ENCODE assay signal across 1 cellular context in the genomic region with DNA sequence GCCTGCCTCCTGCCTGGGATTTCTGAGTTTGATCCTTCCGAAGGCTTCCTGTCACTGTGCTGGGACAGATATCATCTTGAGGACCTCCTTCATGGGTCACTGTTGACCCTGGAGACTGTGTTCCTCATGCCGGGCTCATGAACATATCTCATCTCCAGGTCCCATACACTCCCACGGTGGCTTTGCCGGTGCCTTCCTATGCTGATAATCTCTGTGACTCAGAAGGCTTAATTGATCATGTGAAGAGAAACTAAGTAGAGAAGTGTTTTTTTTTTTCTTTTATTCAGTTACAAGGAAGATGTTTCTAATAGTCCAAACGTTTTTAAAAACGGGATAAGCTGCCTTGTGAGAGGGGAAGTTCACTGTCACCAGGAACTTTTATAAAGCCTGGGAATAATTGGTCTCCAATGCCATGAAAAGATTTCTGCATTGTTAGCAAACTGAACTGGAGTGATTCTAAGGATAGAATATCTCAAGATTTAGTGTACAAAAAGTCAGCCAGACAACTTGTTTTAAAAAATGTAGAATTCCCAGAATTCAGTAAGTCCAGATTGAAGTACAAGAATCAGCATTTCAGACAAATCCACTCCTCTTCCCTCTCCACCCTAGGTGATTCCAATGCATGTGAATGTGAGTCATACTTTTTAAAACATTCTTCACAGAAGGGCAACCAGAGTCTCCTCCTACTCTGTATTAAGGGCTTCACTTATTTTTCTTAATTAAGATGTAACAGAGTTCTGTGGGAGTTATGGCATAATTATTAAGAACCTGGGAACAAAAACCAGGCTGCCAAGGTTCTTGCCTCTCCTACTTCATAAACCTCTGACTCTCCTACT.
TF ChIP-seq lines count a peak whose summit lies in the region.

No MANE protein-coding gene starts in this region.

TF ChIP-seq in K562, 482 proteins besides CTCF, POLR2A, EP300 and RAD21 (continued from another document and continues in another):
- TF ChIP-seq, protein P1, sequence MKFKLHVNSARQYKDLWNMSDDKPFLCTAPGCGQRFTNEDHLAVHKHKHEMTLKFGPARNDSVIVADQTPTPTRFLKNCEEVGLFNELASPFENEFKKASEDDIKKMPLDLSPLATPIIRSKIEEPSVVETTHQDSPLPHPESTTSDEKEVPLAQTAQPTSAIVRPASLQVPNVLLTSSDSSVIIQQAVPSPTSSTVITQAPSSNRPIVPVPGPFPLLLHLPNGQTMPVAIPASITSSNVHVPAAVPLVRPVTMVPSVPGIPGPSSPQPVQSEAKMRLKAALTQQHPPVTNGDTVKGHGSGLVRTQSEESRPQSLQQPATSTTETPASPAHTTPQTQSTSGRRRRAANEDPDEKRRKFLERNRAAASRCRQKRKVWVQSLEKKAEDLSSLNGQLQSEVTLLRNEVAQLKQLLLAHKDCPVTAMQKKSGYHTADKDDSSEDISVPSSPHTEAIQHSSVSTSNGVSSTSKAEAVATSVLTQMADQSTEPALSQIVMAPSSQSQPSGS (CRISPR knock-in tag; IDR thresholded peaks at IDR 0.05) = no peak
- TF ChIP-seq CXXC5 (CRISPR knock-in tag; IDR thresholded peaks at IDR 0.05) (peak; percentile 51), FOXK1 (CRISPR knock-in tag; IDR thresholded peaks at IDR 0.05; ENCODE audit: borderline replicate concordance) (no peak), PML (IDR thresholded peaks at IDR 0.05; ENCODE audit: low read length) (peak; percentile 60), ZNF584 (CRISPR knock-in tag; IDR thresholded peaks at IDR 0.05; ENCODE audit: low read depth) (peak; percentile 46; the same call in 1 of the 2 replicates), ZNF589 (CRISPR knock-in tag; IDR thresholded peaks at IDR 0.05; ENCODE audit: low read depth) (peak; percentile 79; the same call in 1 of the 2 replicates), ATF7 (IDR thresholded peaks at IDR 0.05) (0 out of 2 replicates have a peak, but pooled peaks have one; percentile 19), LCOR (CRISPR knock-in tag; IDR thresholded peaks at IDR 0.05) (no peak), CREB1 (IDR thresholded peaks at IDR 0.05) (peak; percentile 43; the same call in 1 of the 2 replicates), CREB1 (CRISPR knock-in tag; IDR thresholded peaks at IDR 0.05) (no peak), ZNF175 (CRISPR knock-in tag; IDR thresholded peaks at IDR 0.05; ENCODE audit: low read depth) (peak; percentile 67; the same call in 1 of the 2 replicates), NFIC (IDR thresholded peaks at IDR 0.05) (peak; percentile 46; the same call in 1 of the 2 replicates), MCM2 (IDR thresholded peaks at IDR 0.05; ENCODE audit: low read depth) (no peak), RBM14 (IDR thresholded peaks at IDR 0.05; ENCODE audit: borderline replicate concordance, insufficient read depth, low read depth, low read length) (no peak), L3MBTL2 (IDR thresholded peaks at IDR 0.05) (peak; percentile 50; the same call in 1 of the 2 replicates), POLR2G (IDR thresholded peaks at IDR 0.05; ENCODE audit: low read depth, low read length) (no peak), TEAD1 (CRISPR knock-in tag; IDR thresholded peaks at IDR 0.05) (0 out of 4 replicates have a peak, but pooled peaks of 1 of the 2 experiments have one; percentile 22), PHF20 (IDR thresholded peaks at IDR 0.05; ENCODE audit: partially characterized antibody) (no peak), FOXM1 (IDR thresholded peaks at IDR 0.05; ENCODE audit: low read depth) (peak; percentile 55), FOXM1 (CRISPR knock-in tag; IDR thresholded peaks at IDR 0.05; ENCODE audit: low read depth) (no peak), SMAD2 (IDR thresholded peaks at IDR 0.05; ENCODE audit: low read depth, low read length) (no peak), ZNF224 (CRISPR knock-in tag; IDR thresholded peaks at IDR 0.05) (no peak), KDM5B (IDR thresholded peaks at IDR 0.05; ENCODE audit: insufficient replicate concordance, low read depth, low read length) (no peak), POLR2AphosphoS5 (IDR thresholded peaks at IDR 0.05; ENCODE audit: control insufficient read depth, insufficient read depth, low read depth, low read length) (peak; percentile 77; the same call in 1 of the 2 replicates), TCF7 (IDR thresholded peaks at IDR 0.05; ENCODE audit: borderline replicate concordance) (no peak), FOSL1 (tag; conservative IDR thresholded peaks at IDR 0.05) (peak; percentile 97), ZNF197 (CRISPR knock-in tag; IDR thresholded peaks at IDR 0.05; ENCODE audit: low read depth) (0 out of 2 replicates have a peak, but pooled peaks have one; percentile 43), HDAC2 (IDR thresholded peaks at IDR 0.05) (0 out of 2 replicates have a peak, but pooled peaks have one; percentile 54), BMI1 (IDR thresholded peaks at IDR 0.05; ENCODE audit: low read length) (no peak), MIER1 (IDR thresholded peaks at IDR 0.05; ENCODE audit: low read depth) (no peak), SMARCE1 (IDR thresholded peaks at IDR 0.05) (peak; percentile 95), CBFA2T3 (IDR thresholded peaks at IDR 0.05) (peak; percentile 93), JUNB (CRISPR knock-in tag; conservative IDR thresholded peaks at IDR 0.05) (0 out of 2 replicates have a peak, but pooled peaks have one; percentile 13), MEF2D (tag; conservative IDR thresholded peaks at IDR 0.05; ENCODE audit: low read depth) (no peak), GATA2 (CRISPR knock-in tag; IDR thresholded peaks at IDR 0.05) (peak; percentile 69), JUN (IDR thresholded peaks at IDR 0.05; ENCODE audit: borderline replicate concordance, low read depth, low read length) (peak; percentile 49), JUN (CRISPR knock-in tag; IDR thresholded peaks at IDR 0.05; ENCODE audit: borderline replicate concordance) (no peak), TEAD4 (IDR thresholded peaks at IDR 0.05; ENCODE audit: low read length) (peak; percentile 87), TEAD4 (CRISPR knock-in tag; IDR thresholded peaks at IDR 0.05; ENCODE audit: borderline replicate concordance) (no peak), RBM22 (IDR thresholded peaks at IDR 0.05; ENCODE audit: low read depth, low read length, poor library complexity, severe bottlenecking) (no peak), POLR2AphosphoS2 (IDR thresholded peaks at IDR 0.05; ENCODE audit: low read length) (no peak), MTA2 (IDR thresholded peaks at IDR 0.05; ENCODE audit: low read depth) (peak; percentile 60), MYBL2 (IDR thresholded peaks at IDR 0.05; ENCODE audit: low read depth) (no peak), MYBL2 (CRISPR knock-in tag; IDR thresholded peaks at IDR 0.05; ENCODE audit: borderline replicate concordance) (no peak), MEIS2 (IDR thresholded peaks at IDR 0.05; ENCODE audit: partially characterized antibody) (peak; percentile 58), BACH1 (tag; IDR thresholded peaks at IDR 0.05) (no peak), SAP30 (IDR thresholded peaks at IDR 0.05; ENCODE audit: borderline replicate concordance, insufficient read depth, low read depth, low read length, poor library complexity, severe bottlenecking) (no peak), NR2C2 (CRISPR knock-in tag; IDR thresholded peaks at IDR 0.05) (no peak), NR2C2 (tag; IDR thresholded peaks at IDR 0.05) (no peak; the same call in 1 of the 2 replicates), ZBTB17 (CRISPR knock-in tag; IDR thresholded peaks at IDR 0.05) (no peak)
- TF ChIP-seq, protein P2, sequence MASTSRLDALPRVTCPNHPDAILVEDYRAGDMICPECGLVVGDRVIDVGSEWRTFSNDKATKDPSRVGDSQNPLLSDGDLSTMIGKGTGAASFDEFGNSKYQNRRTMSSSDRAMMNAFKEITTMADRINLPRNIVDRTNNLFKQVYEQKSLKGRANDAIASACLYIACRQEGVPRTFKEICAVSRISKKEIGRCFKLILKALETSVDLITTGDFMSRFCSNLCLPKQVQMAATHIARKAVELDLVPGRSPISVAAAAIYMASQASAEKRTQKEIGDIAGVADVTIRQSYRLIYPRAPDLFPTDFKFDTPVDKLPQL (IDR thresholded peaks at IDR 0.05; ENCODE audit: extremely low read depth, insufficient read length) = no peak
- TF ChIP-seq, protein P3, sequence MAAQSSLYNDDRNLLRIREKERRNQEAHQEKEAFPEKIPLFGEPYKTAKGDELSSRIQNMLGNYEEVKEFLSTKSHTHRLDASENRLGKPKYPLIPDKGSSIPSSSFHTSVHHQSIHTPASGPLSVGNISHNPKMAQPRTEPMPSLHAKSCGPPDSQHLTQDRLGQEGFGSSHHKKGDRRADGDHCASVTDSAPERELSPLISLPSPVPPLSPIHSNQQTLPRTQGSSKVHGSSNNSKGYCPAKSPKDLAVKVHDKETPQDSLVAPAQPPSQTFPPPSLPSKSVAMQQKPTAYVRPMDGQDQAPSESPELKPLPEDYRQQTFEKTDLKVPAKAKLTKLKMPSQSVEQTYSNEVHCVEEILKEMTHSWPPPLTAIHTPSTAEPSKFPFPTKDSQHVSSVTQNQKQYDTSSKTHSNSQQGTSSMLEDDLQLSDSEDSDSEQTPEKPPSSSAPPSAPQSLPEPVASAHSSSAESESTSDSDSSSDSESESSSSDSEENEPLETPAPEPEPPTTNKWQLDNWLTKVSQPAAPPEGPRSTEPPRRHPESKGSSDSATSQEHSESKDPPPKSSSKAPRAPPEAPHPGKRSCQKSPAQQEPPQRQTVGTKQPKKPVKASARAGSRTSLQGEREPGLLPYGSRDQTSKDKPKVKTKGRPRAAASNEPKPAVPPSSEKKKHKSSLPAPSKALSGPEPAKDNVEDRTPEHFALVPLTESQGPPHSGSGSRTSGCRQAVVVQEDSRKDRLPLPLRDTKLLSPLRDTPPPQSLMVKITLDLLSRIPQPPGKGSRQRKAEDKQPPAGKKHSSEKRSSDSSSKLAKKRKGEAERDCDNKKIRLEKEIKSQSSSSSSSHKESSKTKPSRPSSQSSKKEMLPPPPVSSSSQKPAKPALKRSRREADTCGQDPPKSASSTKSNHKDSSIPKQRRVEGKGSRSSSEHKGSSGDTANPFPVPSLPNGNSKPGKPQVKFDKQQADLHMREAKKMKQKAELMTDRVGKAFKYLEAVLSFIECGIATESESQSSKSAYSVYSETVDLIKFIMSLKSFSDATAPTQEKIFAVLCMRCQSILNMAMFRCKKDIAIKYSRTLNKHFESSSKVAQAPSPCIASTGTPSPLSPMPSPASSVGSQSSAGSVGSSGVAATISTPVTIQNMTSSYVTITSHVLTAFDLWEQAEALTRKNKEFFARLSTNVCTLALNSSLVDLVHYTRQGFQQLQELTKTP (IDR thresholded peaks at IDR 0.05; ENCODE audit: low read depth in 1 of 2, partially characterized antibody in 2 of 2) = peak in 1 of 2 experiments; percentile 26
- TF ChIP-seq, protein P4, sequence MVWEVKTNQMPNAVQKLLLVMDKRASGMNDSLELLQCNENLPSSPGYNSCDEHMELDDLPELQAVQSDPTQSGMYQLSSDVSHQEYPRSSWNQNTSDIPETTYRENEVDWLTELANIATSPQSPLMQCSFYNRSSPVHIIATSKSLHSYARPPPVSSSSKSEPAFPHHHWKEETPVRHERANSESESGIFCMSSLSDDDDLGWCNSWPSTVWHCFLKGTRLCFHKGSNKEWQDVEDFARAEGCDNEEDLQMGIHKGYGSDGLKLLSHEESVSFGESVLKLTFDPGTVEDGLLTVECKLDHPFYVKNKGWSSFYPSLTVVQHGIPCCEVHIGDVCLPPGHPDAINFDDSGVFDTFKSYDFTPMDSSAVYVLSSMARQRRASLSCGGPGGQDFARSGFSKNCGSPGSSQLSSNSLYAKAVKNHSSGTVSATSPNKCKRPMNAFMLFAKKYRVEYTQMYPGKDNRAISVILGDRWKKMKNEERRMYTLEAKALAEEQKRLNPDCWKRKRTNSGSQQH (CRISPR knock-in tag; IDR thresholded peaks at IDR 0.05) = no peak
- TF ChIP-seq, protein P5, sequence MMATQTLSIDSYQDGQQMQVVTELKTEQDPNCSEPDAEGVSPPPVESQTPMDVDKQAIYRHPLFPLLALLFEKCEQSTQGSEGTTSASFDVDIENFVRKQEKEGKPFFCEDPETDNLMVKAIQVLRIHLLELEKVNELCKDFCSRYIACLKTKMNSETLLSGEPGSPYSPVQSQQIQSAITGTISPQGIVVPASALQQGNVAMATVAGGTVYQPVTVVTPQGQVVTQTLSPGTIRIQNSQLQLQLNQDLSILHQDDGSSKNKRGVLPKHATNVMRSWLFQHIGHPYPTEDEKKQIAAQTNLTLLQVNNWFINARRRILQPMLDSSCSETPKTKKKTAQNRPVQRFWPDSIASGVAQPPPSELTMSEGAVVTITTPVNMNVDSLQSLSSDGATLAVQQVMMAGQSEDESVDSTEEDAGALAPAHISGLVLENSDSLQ (IDR thresholded peaks at IDR 0.05) = peak; percentile 40
- TF ChIP-seq, protein P6, sequence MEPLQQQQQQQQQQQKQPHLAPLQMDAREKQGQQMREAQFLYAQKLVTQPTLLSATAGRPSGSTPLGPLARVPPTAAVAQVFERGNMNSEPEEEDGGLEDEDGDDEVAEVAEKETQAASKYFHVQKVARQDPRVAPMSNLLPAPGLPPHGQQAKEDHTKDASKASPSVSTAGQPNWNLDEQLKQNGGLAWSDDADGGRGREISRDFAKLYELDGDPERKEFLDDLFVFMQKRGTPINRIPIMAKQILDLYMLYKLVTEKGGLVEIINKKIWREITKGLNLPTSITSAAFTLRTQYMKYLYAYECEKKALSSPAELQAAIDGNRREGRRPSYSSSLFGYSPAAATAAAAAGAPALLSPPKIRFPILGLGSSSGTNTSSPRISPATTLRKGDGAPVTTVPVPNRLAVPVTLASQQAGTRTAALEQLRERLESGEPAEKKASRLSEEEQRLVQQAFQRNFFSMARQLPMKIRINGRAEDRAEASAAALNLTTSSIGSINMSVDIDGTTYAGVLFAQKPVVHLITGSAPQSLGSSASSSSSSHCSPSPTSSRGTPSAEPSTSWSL (CRISPR knock-in tag; IDR thresholded peaks at IDR 0.05; ENCODE audit: borderline replicate concordance) = no peak
- TF ChIP-seq, protein P7, sequence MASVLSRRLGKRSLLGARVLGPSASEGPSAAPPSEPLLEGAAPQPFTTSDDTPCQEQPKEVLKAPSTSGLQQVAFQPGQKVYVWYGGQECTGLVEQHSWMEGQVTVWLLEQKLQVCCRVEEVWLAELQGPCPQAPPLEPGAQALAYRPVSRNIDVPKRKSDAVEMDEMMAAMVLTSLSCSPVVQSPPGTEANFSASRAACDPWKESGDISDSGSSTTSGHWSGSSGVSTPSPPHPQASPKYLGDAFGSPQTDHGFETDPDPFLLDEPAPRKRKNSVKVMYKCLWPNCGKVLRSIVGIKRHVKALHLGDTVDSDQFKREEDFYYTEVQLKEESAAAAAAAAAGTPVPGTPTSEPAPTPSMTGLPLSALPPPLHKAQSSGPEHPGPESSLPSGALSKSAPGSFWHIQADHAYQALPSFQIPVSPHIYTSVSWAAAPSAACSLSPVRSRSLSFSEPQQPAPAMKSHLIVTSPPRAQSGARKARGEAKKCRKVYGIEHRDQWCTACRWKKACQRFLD (CRISPR knock-in tag; IDR thresholded peaks at IDR 0.05) = 0 out of 2 replicates have a peak, but pooled peaks have one; percentile 49
- TF ChIP-seq, protein P8, sequence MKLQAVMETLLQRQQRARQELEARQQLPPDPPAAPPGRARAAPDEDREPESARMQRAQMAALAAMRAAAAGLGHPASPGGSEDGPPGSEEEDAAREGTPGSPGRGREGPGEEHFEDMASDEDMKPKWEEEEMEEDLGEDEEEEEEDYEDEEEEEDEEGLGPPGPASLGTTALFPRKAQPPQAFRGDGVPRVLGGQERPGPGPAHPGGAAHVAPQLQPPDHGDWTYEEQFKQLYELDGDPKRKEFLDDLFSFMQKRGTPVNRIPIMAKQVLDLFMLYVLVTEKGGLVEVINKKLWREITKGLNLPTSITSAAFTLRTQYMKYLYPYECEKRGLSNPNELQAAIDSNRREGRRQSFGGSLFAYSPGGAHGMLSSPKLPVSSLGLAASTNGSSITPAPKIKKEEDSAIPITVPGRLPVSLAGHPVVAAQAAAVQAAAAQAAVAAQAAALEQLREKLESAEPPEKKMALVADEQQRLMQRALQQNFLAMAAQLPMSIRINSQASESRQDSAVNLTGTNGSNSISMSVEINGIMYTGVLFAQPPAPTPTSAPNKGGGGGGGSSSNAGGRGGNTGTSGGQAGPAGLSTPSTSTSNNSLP (IDR thresholded peaks at IDR 0.05; ENCODE audit: borderline replicate concordance, low read depth, low read length) = peak; percentile 80
